ENCODE assay signal across 10 cellular contexts in genomic region chr14:29637406-29637805, GRCh38.
A peak's percentile ranks its signal among the peaks of the same experiment; 100 is the strongest.
DNase-seq lines count a peak whose midpoint lies in the region; ATAC-seq and TF ChIP-seq lines count a peak whose summit lies in the region.
"Had no signal": no experiment of that assay in that cellular context is flagged by ENCODE, and none has a peak within 500 bp of the region (broad histone marks: within the 10 kb centered on the region; RNA-seq: fewer than 3 reads in every experiment).

No MANE protein-coding gene starts in this region.

- no peaks in the 10 kb centered on the region for H3K27me3 Mint-ChIP-seq in natural killer cell (ENCODE audit: low read depth in 2 of 2)
- H3K27me3 Mint-ChIP-seq: activated naive CD4-positive, alpha-beta T cell treated with anti-CD3 and anti-CD28 coated beads, Interleukin-2, amount 50 U/mL, for 24 hours had no signal

- H3K27ac ChIP-seq in VCaP (peak overlapping the region; percentile 80), heart right ventricle (no peak overlapping the region)

- TF ChIP-seq CTCF in VCaP (conservative IDR thresholded peaks at IDR 0.05) (no peak), heart right ventricle (IDR thresholded peaks at IDR 0.05) (no peak), natural killer cell (IDR thresholded peaks at IDR 0.05) (no peak)

- no peak overlapping the region for H3K4me3 ChIP-seq in heart right ventricle

- DNase-seq in LHCN-M2 (ENCODE audit: low read depth) (peak; percentile 81), heart right ventricle (peak in 1 of 2 donors; percentile 82), stromal cell of bone marrow (ENCODE audit: low read depth) (peak; percentile 70), natural killer cell (no peak), T-helper 9 cell (no peak), HuH-7.5 (ENCODE audit: low spot score) (no peak)
- no peak for DNase-seq in stimulated activated CD8-positive, alpha-beta memory T cell treated with anti-CD3 and anti-CD28 coated beads, Interleukin-4, amount 100 ng/mL, for 48 hours
- DNase-seq: mesendoderm had no signal

- no peaks in the 10 kb centered on the region for H3K27me3 ChIP-seq in heart right ventricle

- 3 to 4% methylated on average over 2 of the region's 2 CpGs for WGBS in heart right ventricle, 2 donors

- intact Hi-C loops in heart right ventricle (cut with DNase I): no loop called here
- intact Hi-C loops in natural killer cell (cut with micrococcal nuclease): no loop called here

- H3K4me3 Mint-ChIP-seq in natural killer cell: no peak overlapping the region
- H3K4me3 Mint-ChIP-seq: activated naive CD4-positive, alpha-beta T cell treated with anti-CD3 and anti-CD28 coated beads, Interleukin-2, amount 50 U/mL, for 24 hours had no signal

- H3K27ac Mint-ChIP-seq in natural killer cell: no peak overlapping the region
- H3K27ac Mint-ChIP-seq: activated naive CD4-positive, alpha-beta T cell treated with anti-CD3 and anti-CD28 coated beads, Interleukin-2, amount 50 U/mL, for 24 hours had no signal

- peaks cover 0 to 7% (median 0%) of the 10 kb centered on the region in 9 donors for H3K36me3 ChIP-seq in heart right ventricle

- peaks cover 0 to 18% (median 13%) of the 10 kb centered on the region in 9 donors for H3K4me1 ChIP-seq in heart right ventricle

- no peaks in the 10 kb centered on the region for H3K4me1 Mint-ChIP-seq in natural killer cell
- H3K4me1 Mint-ChIP-seq: activated naive CD4-positive, alpha-beta T cell treated with anti-CD3 and anti-CD28 coated beads, Interleukin-2, amount 50 U/mL, for 24 hours had no signal

- H3K9me3 Mint-ChIP-seq in natural killer cell: peaks cover 11% of the 10 kb centered on the region in 2 donors
- H3K9me3 Mint-ChIP-seq: activated naive CD4-positive, alpha-beta T cell treated with anti-CD3 and anti-CD28 coated beads, Interleukin-2, amount 50 U/mL, for 24 hours had no signal

- no peaks in the 10 kb centered on the region for H3K9me3 ChIP-seq in heart right ventricle

- peak in 7 of 8 donors; percentile 58 to 85 (median 79) for ATAC-seq in heart right ventricle
- no peak for ATAC-seq in natural killer cell

- peaks cover 10% of the 10 kb centered on the region for H3K36me3 Mint-ChIP-seq in natural killer cell
- H3K36me3 Mint-ChIP-seq: activated naive CD4-positive, alpha-beta T cell treated with anti-CD3 and anti-CD28 coated beads, Interleukin-2, amount 50 U/mL, for 24 hours had no signal

Comparison
In these comparisons a context has a peak if more than half of its experiments do, and no peak if none do; other contexts are left out.
1. DNase-seq: peak in LHCN-M2 (single experiment) and stromal cell of bone marrow (single experiment); none in natural killer cell (single experiment), T-helper 9 cell (single experiment), HuH-7.5 (single experiment) and stimulated activated CD8-positive, alpha-beta memory T cell treated with anti-CD3 and anti-CD28 coated beads, Interleukin-4, amount 100 ng/mL, for 48 hours (single experiment).
2. ATAC-seq: peak in heart right ventricle (7 of 8); none in natural killer cell (0 of 3).